9 cellular contexts compared by ENCODE assay signal in the genomic region with DNA sequence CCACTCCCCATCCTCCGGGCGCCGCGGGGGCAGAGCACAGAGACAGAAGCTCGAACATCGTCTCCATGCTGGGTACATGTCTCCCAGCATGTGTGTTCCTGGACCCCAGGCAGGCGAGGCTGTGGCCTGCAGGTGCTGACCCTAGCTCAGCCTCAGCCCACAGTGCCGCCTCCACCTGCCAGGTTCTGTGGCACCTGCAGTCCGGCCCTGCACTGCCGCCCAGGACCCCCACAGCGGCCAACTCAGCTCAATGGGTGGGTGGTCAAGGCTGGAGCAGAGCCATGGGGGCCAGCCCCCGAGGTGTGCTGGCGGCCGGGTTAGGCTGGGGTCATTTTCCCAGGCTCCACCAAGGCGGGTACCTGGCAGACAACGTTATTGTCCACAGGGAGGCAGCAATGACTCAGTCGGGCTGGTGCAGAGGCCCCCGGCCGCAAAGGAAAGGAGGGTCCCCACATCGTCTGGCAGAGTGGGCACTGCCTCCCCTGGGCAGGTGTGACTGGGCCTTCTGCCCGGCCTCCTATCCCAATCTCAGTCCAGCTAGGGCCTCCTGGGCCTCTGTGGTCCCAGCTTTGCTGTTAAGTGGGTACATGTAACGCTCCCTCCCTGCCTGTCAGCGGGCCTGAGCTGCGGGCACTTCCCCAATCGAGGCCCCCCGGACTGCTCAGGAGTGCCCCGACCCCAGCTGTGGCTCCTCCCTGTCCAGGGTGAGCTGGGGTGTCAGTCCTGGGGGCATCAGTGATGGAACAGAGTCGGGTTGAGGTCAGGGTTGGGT. TPM values are rescaled to one million over a fixed set of nuclear protein-coding genes. Genes with fewer than 3 reads are reported as not detected.
DNase-seq lines count a peak whose midpoint lies in the region; ATAC-seq and TF ChIP-seq lines count a peak whose summit lies in the region.
"Had no signal": no experiment of that assay in that cellular context is flagged by ENCODE, and none has a peak within 500 bp of the region (broad histone marks: within the 10 kb centered on the region; RNA-seq: fewer than 3 reads in every experiment).

No MANE protein-coding gene starts in this region.

- no peaks in the 10 kb centered on the region; the same call in none of the 2 replicates for H4K20me1 ChIP-seq in DOHH2 (ENCODE audit: control insufficient read depth, insufficient read depth, low read depth, low read length)

- intact Hi-C loops in naive thymus-derived CD4-positive, alpha-beta T cell (cut with micrococcal nuclease) = loop anchor here in 1 of 2 donors (5.0 kb wide), 1 partner anchor 109 kb away; no protein-coding TSS in a partner anchor

- no peak for DNase-seq in HL-60 (ENCODE audit: low read depth in 1 of 2, low spot score in 1 of 2)
- DNase-seq in activated naive CD8-positive, alpha-beta T cell treated with anti-CD3 and anti-CD28 coated beads, Interleukin-2, amount 10 ng/mL, durations not matched to agents 7 days and 5 days = no peak
- no peak for DNase-seq in naive thymus-derived CD4-positive, alpha-beta T cell
- DNase-seq in stimulated activated naive CD4-positive, alpha-beta T cell (lab: John Stamatoyannopoulos, UW) = no peak
- DNase-seq in stimulated activated CD4-positive, alpha-beta T cell treated with anti-CD3 and anti-CD28 coated beads, Interleukin-1b, Interleukin-23, amount 100 ng/mL, for 48 hours = no peak
- DNase-seq: NCI-H2029, SIG-M5 had no signal

- POLR2A ChIA-PET in activated naive CD8-positive, alpha-beta T cell treated with anti-CD3 and anti-CD28 coated beads, Interleukin-2, amount 10 ng/mL, durations not matched to agents 7 days and 5 days (lab: Charles Lee) = interaction anchor here (1.4 to 1.6 kb wide), 2 partner anchors 47 to 100 kb away, joined by 5 read pairs; partner anchors contain the start of genes BRF1 and BTBD6
- POLR2A ChIA-PET in naive thymus-derived CD4-positive, alpha-beta T cell (lab: Charles Lee) = interaction anchor here (1.0 kb wide), 1 partner anchor 100 kb away, joined by 3 read pairs; no protein-coding TSS in a partner anchor

- H3K27me3 ChIP-seq in DOHH2 (ENCODE audit: control insufficient read depth, low read length) = peaks cover 50% of the 10 kb centered on the region
- peaks cover 26% of the 10 kb centered on the region for H3K27me3 ChIP-seq in HL-60 (ENCODE audit: insufficient read depth, poor library complexity, severe bottlenecking)
- H3K27me3 ChIP-seq in naive thymus-derived CD4-positive, alpha-beta T cell (ENCODE audit: control insufficient read depth in 2 of 2, insufficient read depth in 2 of 2, low read length in 2 of 2) = peaks cover 6% of the 10 kb centered on the region in 2 donors

- no peaks in the 10 kb centered on the region for H3K36me3 ChIP-seq in DOHH2 (ENCODE audit: control insufficient read depth, low read length)
- no peaks in the 10 kb centered on the region for H3K36me3 ChIP-seq in naive thymus-derived CD4-positive, alpha-beta T cell (ENCODE audit: control insufficient read depth in 2 of 3, insufficient read depth in 3 of 3, low read length in 3 of 3)

- TF ChIP-seq CTCF in DOHH2 (IDR thresholded peaks at IDR 0.05; ENCODE audit: low read depth, low read length, poor library complexity, severe bottlenecking) = peak; percentile 22
- TF ChIP-seq CTCF in HL-60 (IDR thresholded peaks at IDR 0.05; ENCODE audit: insufficient read depth, low read length) = peak; percentile 3

- no peaks in the 10 kb centered on the region for H3F3A ChIP-seq in DOHH2 (ENCODE audit: control insufficient read depth, insufficient read depth)

- no peaks in the 10 kb centered on the region for H3K9me3 Mint-ChIP-seq in activated naive CD8-positive, alpha-beta T cell treated with anti-CD3 and anti-CD28 coated beads, Interleukin-2, amount 10 ng/mL, durations not matched to agents 7 days and 5 days
- H3K9me3 Mint-ChIP-seq in naive thymus-derived CD4-positive, alpha-beta T cell = no peaks in the 10 kb centered on the region

- no peaks in the 10 kb centered on the region for H3K9me3 ChIP-seq in DOHH2 (ENCODE audit: control insufficient read depth, insufficient read depth, low read length)
- no peaks in the 10 kb centered on the region for H3K9me3 ChIP-seq in naive thymus-derived CD4-positive, alpha-beta T cell (ENCODE audit: control insufficient read depth in 2 of 3, low read length in 3 of 3)

- H3K27ac ChIP-seq in DOHH2 (ENCODE audit: low read depth, low read length) (no peak overlapping the region), HL-60 (replicated peaks) (peak overlapping the region; percentile 77)
- no peak overlapping the region for H3K27ac ChIP-seq in naive thymus-derived CD4-positive, alpha-beta T cell (ENCODE audit: low read depth, low read length)

- H3K27ac Mint-ChIP-seq in activated naive CD8-positive, alpha-beta T cell treated with anti-CD3 and anti-CD28 coated beads, Interleukin-2, amount 10 ng/mL, durations not matched to agents 7 days and 5 days = peak overlapping the region; percentile 84
- H3K27ac Mint-ChIP-seq in naive thymus-derived CD4-positive, alpha-beta T cell = peak overlapping the region in 2 of 9 donors; percentile 49

- no peaks in the 10 kb centered on the region for H3K36me3 Mint-ChIP-seq in activated naive CD8-positive, alpha-beta T cell treated with anti-CD3 and anti-CD28 coated beads, Interleukin-2, amount 10 ng/mL, durations not matched to agents 7 days and 5 days
- no peaks in the 10 kb centered on the region for H3K36me3 Mint-ChIP-seq in naive thymus-derived CD4-positive, alpha-beta T cell

- H3K27me3 Mint-ChIP-seq in activated naive CD8-positive, alpha-beta T cell treated with anti-CD3 and anti-CD28 coated beads, Interleukin-2, amount 10 ng/mL, durations not matched to agents 7 days and 5 days = peaks cover 17% of the 10 kb centered on the region
- peaks cover 6 to 34% (median 20%) of the 10 kb centered on the region in 5 donors for H3K27me3 Mint-ChIP-seq in naive thymus-derived CD4-positive, alpha-beta T cell

- no peaks in the 10 kb centered on the region for H3K4me1 ChIP-seq in DOHH2 (ENCODE audit: control insufficient read depth, low read length)
- H3K4me1 ChIP-seq in naive thymus-derived CD4-positive, alpha-beta T cell (ENCODE audit: control insufficient read depth in 2 of 2, insufficient read depth in 2 of 2, low read length in 2 of 2) = peaks cover 0 to 29% of the 10 kb centered on the region in 2 donors

- no peaks in the 10 kb centered on the region for H3K9me2 ChIP-seq in DOHH2 (replicated peaks; ENCODE audit: control insufficient read depth, low read length)

- ATAC-seq in activated naive CD8-positive, alpha-beta T cell treated with anti-CD3 and anti-CD28 coated beads, Interleukin-2, amount 10 ng/mL, durations not matched to agents 7 days and 5 days (ENCODE audit: low read depth) = peak; percentile 2
- peak; percentile 9 for ATAC-seq in naive thymus-derived CD4-positive, alpha-beta T cell
- no peak for ATAC-seq in HG03342 (IDR thresholded peaks at IDR 0.05; ENCODE audit: unreplicated experiment)

- peak overlapping the region; percentile 61 for H3K4me3 Mint-ChIP-seq in activated naive CD8-positive, alpha-beta T cell treated with anti-CD3 and anti-CD28 coated beads, Interleukin-2, amount 10 ng/mL, durations not matched to agents 7 days and 5 days
- peak overlapping the region in 7 of 10 donors; percentile 12 to 65 (median 45) for H3K4me3 Mint-ChIP-seq in naive thymus-derived CD4-positive, alpha-beta T cell

- CTCF ChIA-PET in naive thymus-derived CD4-positive, alpha-beta T cell (lab: Charles Lee) = interaction anchor here (1.0 kb wide), 1 partner anchor 151 kb away, joined by 3 read pairs; no protein-coding TSS in a partner anchor

- H3K79me2 ChIP-seq in DOHH2 (ENCODE audit: control insufficient read depth, low read length) = no peaks in the 10 kb centered on the region

- H3K4me3 ChIP-seq in DOHH2 (ENCODE audit: low read length) (no peak overlapping the region), HL-60 (replicated peaks; ENCODE audit: insufficient read depth, low read length) (no peak overlapping the region; the same call in 1 of the 2 replicates)
- H3K4me3 ChIP-seq in naive thymus-derived CD4-positive, alpha-beta T cell (ENCODE audit: low read length) = no peak overlapping the region

- no peak overlapping the region for H3K4me2 ChIP-seq in DOHH2 (ENCODE audit: low read length)

- peaks cover 18% of the 10 kb centered on the region for H3K4me1 Mint-ChIP-seq in activated naive CD8-positive, alpha-beta T cell treated with anti-CD3 and anti-CD28 coated beads, Interleukin-2, amount 10 ng/mL, durations not matched to agents 7 days and 5 days
- H3K4me1 Mint-ChIP-seq in naive thymus-derived CD4-positive, alpha-beta T cell = peaks cover 9 to 18% (median 14%) of the 10 kb centered on the region in 7 donors

RNA-seq across cellular contexts. Expression of gene NUDT14, which starts 20.2 kb away (rescaled TPM):
- total RNA-seq in activated naive CD8-positive, alpha-beta T cell treated with anti-CD3 and anti-CD28 coated beads, Interleukin-2, amount 10 ng/mL, durations not matched to agents 7 days and 5 days = 10 to 100 TPM; 23.3 to 28.0 TPM
- total RNA-seq in naive thymus-derived CD4-positive, alpha-beta T cell = 10 to 100 TPM; 17.3 to 29.6 (median 20.6) TPM
- polyA plus RNA-seq in naive thymus-derived CD4-positive, alpha-beta T cell = 10 to 100 TPM; 17.4 to 20.1 TPM

RNA-seq across cellular contexts. Expression of gene JAG2, which starts 32.8 kb away (rescaled TPM):
- total RNA-seq in activated naive CD8-positive, alpha-beta T cell treated with anti-CD3 and anti-CD28 coated beads, Interleukin-2, amount 10 ng/mL, durations not matched to agents 7 days and 5 days = 1 to 10 TPM; 1.8 to 3.2 TPM
- total RNA-seq in naive thymus-derived CD4-positive, alpha-beta T cell = 1 to 10 TPM in 3 of 5 experiments, under 1 TPM in 2; 0.27 to 5.7 (median 2.2) TPM
- polyA plus RNA-seq in naive thymus-derived CD4-positive, alpha-beta T cell = under 1 TPM in 1 of 2 donors, not detected in 1; 0.21 TPM

RNA-seq across cellular contexts. Expression of gene BTBD6, which starts 47.0 kb away (rescaled TPM):
- total RNA-seq in activated naive CD8-positive, alpha-beta T cell treated with anti-CD3 and anti-CD28 coated beads, Interleukin-2, amount 10 ng/mL, durations not matched to agents 7 days and 5 days = 10 to 100 TPM; 49.6 to 51.3 TPM
- 10 to 100 TPM; 30.8 to 43.0 (median 40.1) TPM for total RNA-seq in naive thymus-derived CD4-positive, alpha-beta T cell
- polyA plus RNA-seq in naive thymus-derived CD4-positive, alpha-beta T cell = 1 to 10 TPM; 4.0 to 7.9 TPM
